1 cellular context compared by ENCODE assay signal in genomic region chr1:114692947-114693346, GRCh38.
A peak's percentile ranks its signal among the peaks of the same experiment; 100 is the strongest.
TF ChIP-seq lines count a peak whose summit lies in the region.

No MANE protein-coding gene starts in this region.

TF ChIP-seq in HEK293, 187 proteins besides CTCF, POLR2A, EP300 and RAD21 (continued from another document):
- TF ChIP-seq ZBTB11 (tag by site-specific recombination; conservative IDR thresholded peaks at IDR 0.05; ENCODE audit: low read depth): peak; percentile 73
- peak; percentile 7; the same call in 1 of the 2 replicates for TF ChIP-seq ZNF654 (tag by site-specific recombination; IDR thresholded peaks at IDR 0.05; ENCODE audit: low read depth)
- TF ChIP-seq ZNF394 (tag by site-specific recombination; IDR thresholded peaks at IDR 0.05; ENCODE audit: borderline replicate concordance): peak; percentile 95
- no peak for TF ChIP-seq ZNF660 (tag by site-specific recombination; IDR thresholded peaks at IDR 0.05)
- TF ChIP-seq ZNF560 (tag by site-specific recombination; IDR thresholded peaks at IDR 0.05; ENCODE audit: borderline replicate concordance): 0 out of 2 replicates have a peak, but pooled peaks have one; percentile 36
- TF ChIP-seq REST (tag by site-specific recombination; IDR thresholded peaks at IDR 0.05): peak; percentile 51; the same call in 1 of the 2 replicates
- 0 out of 2 replicates have a peak, but pooled peaks have one; percentile 34 for TF ChIP-seq ZNF629 (tag by site-specific recombination; IDR thresholded peaks at IDR 0.05)
- TF ChIP-seq ZNF623 (tag by site-specific recombination; IDR thresholded peaks at IDR 0.05): peak; percentile 64
- TF ChIP-seq ZNF433 (tag by site-specific recombination; IDR thresholded peaks at IDR 0.05; ENCODE audit: low read depth): peak; percentile 39; the same call in 1 of the 2 replicates
- peak; percentile 23; the same call in 1 of the 2 replicates for TF ChIP-seq ZNF140 (tag by site-specific recombination; IDR thresholded peaks at IDR 0.05)
- TF ChIP-seq HOXD13 (CRISPR knock-in tag; IDR thresholded peaks at IDR 0.05; ENCODE audit: borderline replicate concordance): no peak
- no peak for TF ChIP-seq ZNF174 (tag by site-specific recombination; IDR thresholded peaks at IDR 0.05)
- peak; percentile 87 for TF ChIP-seq ZNF555 (tag by site-specific recombination; conservative IDR thresholded peaks at IDR 0.05)
- TF ChIP-seq ZNF664 (tag by site-specific recombination; IDR thresholded peaks at IDR 0.05): peak; percentile 49; the same call in 1 of the 2 replicates
- peak; percentile 95 for TF ChIP-seq ZNF426 (tag by site-specific recombination; IDR thresholded peaks at IDR 0.05)
- TF ChIP-seq ZNF518A (tag by site-specific recombination; conservative IDR thresholded peaks at IDR 0.05; ENCODE audit: low read depth): peak; percentile 83; the same call in 1 of the 2 replicates
- 0 out of 2 replicates have a peak, but pooled peaks have one; percentile 45 for TF ChIP-seq ZNF558 (tag by site-specific recombination; IDR thresholded peaks at IDR 0.05)
- TF ChIP-seq ZBTB8A (tag by site-specific recombination; IDR thresholded peaks at IDR 0.05): peak; percentile 62
- 0 out of 2 replicates have a peak, but pooled peaks have one; percentile 39 for TF ChIP-seq ZFP37 (tag by site-specific recombination; IDR thresholded peaks at IDR 0.05)
- peak; percentile 18 for TF ChIP-seq ZNF510 (tag by site-specific recombination; IDR thresholded peaks at IDR 0.05; ENCODE audit: insufficient replicate concordance)
- peak; percentile 62; the same call in 1 of the 2 replicates for TF ChIP-seq ZXDB (tag by site-specific recombination; IDR thresholded peaks at IDR 0.05)
- TF ChIP-seq ZNF335 (tag by site-specific recombination; conservative IDR thresholded peaks at IDR 0.05): no peak
- TF ChIP-seq ZNF843 (tag by site-specific recombination; IDR thresholded peaks at IDR 0.05): no peak
